ENCODE assay signal across 26 cellular contexts in the genomic region with DNA sequence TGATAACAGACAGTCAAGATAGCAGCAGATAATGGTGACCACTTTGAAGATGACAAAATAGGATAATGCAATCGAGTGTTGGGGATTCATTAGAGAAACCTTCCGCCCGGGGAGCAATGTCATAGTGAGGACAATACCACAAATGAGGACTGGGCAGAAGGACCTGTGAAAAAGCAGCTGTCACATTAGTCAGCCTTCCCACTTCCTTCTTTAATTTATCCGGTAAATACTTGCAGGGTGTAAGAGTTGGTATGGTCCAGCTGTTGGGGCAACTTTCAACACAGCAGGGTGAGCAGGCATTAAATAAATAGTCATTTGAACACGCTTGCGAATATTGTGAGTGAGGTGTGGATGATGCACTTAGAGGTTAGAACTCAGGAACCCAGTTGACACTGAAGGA.
"Had no signal": no experiment of that assay in that cellular context is flagged by ENCODE, and none has a peak within 500 bp of the region (broad histone marks: within the 10 kb centered on the region; RNA-seq: fewer than 3 reads in every experiment).

No MANE protein-coding gene starts in this region.

- H3K27ac Mint-ChIP-seq: activated naive CD8-positive, alpha-beta T cell treated with anti-CD3 and anti-CD28 coated beads for 36 hours; activated T-cell treated with anti-CD3 and anti-CD28 coated beads, Interleukin-2, amount 50 U/mL, for 72 hours; nephron progenitor cell; T-helper 2 cell treated with Interferon-gamma antibody and Interleukin-4, amounts not matched to agents 5 μg/mL and 100 μg/mL, for 36 hours had no signal

- H3K4me3 Mint-ChIP-seq: activated naive CD8-positive, alpha-beta T cell treated with anti-CD3 and anti-CD28 coated beads for 36 hours; activated T-cell treated with anti-CD3 and anti-CD28 coated beads, Interleukin-2, amount 50 U/mL, for 72 hours; nephron progenitor cell; T-helper 2 cell treated with Interferon-gamma antibody and Interleukin-4, amounts not matched to agents 5 μg/mL and 100 μg/mL, for 36 hours had no signal

- H3K4me1 Mint-ChIP-seq: activated naive CD8-positive, alpha-beta T cell treated with anti-CD3 and anti-CD28 coated beads for 36 hours had no signal

- H3K36me3 Mint-ChIP-seq: activated naive CD8-positive, alpha-beta T cell treated with anti-CD3 and anti-CD28 coated beads for 36 hours had no signal

- H3K27me3 ChIP-seq: adrenal gland, left lung, neutrophil, right lobe of liver, testis, transverse colon had no signal

- H3K9me3 ChIP-seq: adrenal gland, body of pancreas, left lung, lower lobe of right lung, neutrophil, right lobe of liver, testis, transverse colon had no signal

- H3K9me3 Mint-ChIP-seq: T-helper 2 cell treated with Interferon-gamma antibody and Interleukin-4, amounts not matched to agents 5 μg/mL and 100 μg/mL, for 36 hours had no signal

- DNase-seq: activated CD4-positive, alpha-beta T cell treated with anti-CD3 and anti-CD28 coated beads for 4 hours; activated CD4-positive, alpha-beta T cell treated with anti-CD3 and anti-CD28 coated beads, Interleukin-2, amount 50 U/mL, for 4 hours; activated CD4-positive, CD25-positive, alpha-beta regulatory T cell; activated naive CD4-positive, alpha-beta T cell treated with Interleukin-2 at 50 U/mL for 16 hours; activated naive CD8-positive, alpha-beta T cell treated with anti-CD3 and anti-CD28 coated beads for 36 hours; activated T-cell treated with anti-CD3 and anti-CD28 coated beads for 4 hours; activated T-cell treated with anti-CD3 and anti-CD28 coated beads, Interleukin-2, amount 50 U/mL, for 72 hours; adrenal gland; aorta; body of pancreas; dermis blood vessel endothelial cell; effector CD4-positive, alpha-beta T cell; left lung; lower lobe of right lung; mesenchymal stem cell; nephron progenitor cell; right lobe of liver; stimulated activated CD4-positive, alpha-beta T cell treated with anti-CD3 and anti-CD28 coated beads, Interleukin-12 subunit alpha, Interleukin-12 subunit beta, amount 100 ng/mL, for 4 hours; stimulated activated CD4-positive, alpha-beta T cell treated with anti-CD3 and anti-CD28 coated beads, Interleukin-4, amount 100 ng/mL, for 1 hour; stimulated activated naive CD8-positive, alpha-beta T cell treated with anti-CD3 and anti-CD28 coated beads, Interleukin-15, Interleukin-2, amounts not matched to agents 100 U/mL and 50 U/mL, for 24 hours; testis; transverse colon had no signal

- ATAC-seq: activated T-cell treated with anti-CD3 and anti-CD28 coated beads, Interleukin-2, amount 50 U/mL, for 72 hours; body of pancreas; left lung; lower lobe of right lung; right lobe of liver; stimulated activated naive CD8-positive, alpha-beta T cell treated with anti-CD3 and anti-CD28 coated beads, Interleukin-15, Interleukin-2, amounts not matched to agents 100 U/mL and 50 U/mL, for 24 hours had no signal

- H3K27ac ChIP-seq: adrenal gland, body of pancreas, epithelial cell of prostate, left lung, lower lobe of right lung, neutrophil, right lobe of liver, skin epidermis, testis, transverse colon had no signal

- H3K36me3 ChIP-seq: adrenal gland, left lung, lower lobe of right lung, neutrophil, right lobe of liver, transverse colon had no signal

- H3K4me1 ChIP-seq: adrenal gland, body of pancreas, left lung, lower lobe of right lung, right lobe of liver, testis, transverse colon had no signal

- H3K4me3 ChIP-seq: adrenal gland, body of pancreas, left lung, lower lobe of right lung, right lobe of liver, skin epidermis, testis, transverse colon had no signal
